8 cellular contexts compared by ENCODE assay signal in the genomic region with DNA sequence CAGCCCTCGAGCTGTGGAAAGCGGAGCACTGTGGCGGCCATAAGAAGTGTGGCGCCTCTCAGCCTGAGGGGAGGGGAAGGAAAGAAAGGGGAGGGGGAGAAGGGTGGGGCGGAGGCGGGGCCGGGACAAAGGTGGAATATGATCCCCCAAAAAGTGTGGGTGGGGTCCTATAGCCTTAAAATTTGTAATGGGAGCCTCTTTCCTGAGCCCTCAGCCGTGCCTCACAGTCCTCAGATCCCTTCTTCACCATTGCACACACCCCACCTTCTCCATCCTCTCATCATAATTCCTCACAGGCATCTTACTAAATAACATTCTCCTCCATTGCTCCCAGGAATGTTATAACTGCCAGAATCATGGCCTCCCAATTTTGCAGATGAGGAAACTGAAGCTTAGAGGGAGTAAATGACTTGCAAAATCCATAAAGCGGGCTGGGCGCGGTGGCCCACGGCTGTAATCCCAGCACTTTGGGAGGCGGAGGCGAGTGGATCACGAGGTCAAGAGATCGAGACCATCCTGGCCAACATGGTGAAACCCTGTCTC. TPM values are rescaled to one million over a fixed set of nuclear protein-coding genes. Genes with fewer than 3 reads are reported as not detected.
DNase-seq lines count a peak whose midpoint lies in the region; ATAC-seq and TF ChIP-seq lines count a peak whose summit lies in the region.

No MANE protein-coding gene starts in this region.

- peak; percentile 4 for ATAC-seq in HG03025 (IDR thresholded peaks at IDR 0.05; ENCODE audit: low FRiP score, unreplicated experiment)
- peak; percentile 20 for ATAC-seq in left lobe of liver
- ATAC-seq in HG02870 (IDR thresholded peaks at IDR 0.05; ENCODE audit: unreplicated experiment): no peak

- peaks cover 21 to 39% (median 32%) of the 10 kb centered on the region in 4 donors for H3K4me1 Mint-ChIP-seq in CD4-positive, alpha-beta memory T cell

- peak overlapping the region; percentile 73 for H3K9ac ChIP-seq in adipocyte (ENCODE audit: low read length)

- CTCF ChIA-PET in CD4-positive, alpha-beta memory T cell (lab: Charles Lee; ENCODE audit: partially characterized antibody): interaction anchor here (0.7 to 3.5 kb wide), 5 partner anchors 9 to 26 kb away, joined by 3 to 25 read pairs (median 5); a partner anchor contains a TSS

- peaks cover 0 to 6% of the 10 kb centered on the region in 2 donors for H3K36me3 Mint-ChIP-seq in CD4-positive, alpha-beta memory T cell

- peaks cover 35% of the 10 kb centered on the region for H3K4me1 ChIP-seq in CD4-positive, alpha-beta memory T cell (ENCODE audit: insufficient read depth, low read length)
- H3K4me1 ChIP-seq in adipocyte (ENCODE audit: control insufficient read depth, insufficient read depth, low read length) (peaks cover 22% of the 10 kb centered on the region), tibial artery (peaks cover 0 to 25% (median 17%) of the 10 kb centered on the region in 4 donors)

- peak overlapping the region; percentile 84 to 96 (median 89) for H3K4me3 Mint-ChIP-seq in CD4-positive, alpha-beta memory T cell

- no peaks in the 10 kb centered on the region for H3K9me3 ChIP-seq in CD4-positive, alpha-beta memory T cell (ENCODE audit: control insufficient read depth in 1 of 2, low read length in 2 of 2)
- H3K9me3 ChIP-seq in adipocyte (ENCODE audit: control insufficient read depth, low read length): no peaks in the 10 kb centered on the region
- H3K9me3 ChIP-seq in tibial artery: no peaks in the 10 kb centered on the region

- no peaks in the 10 kb centered on the region for H3K9me3 Mint-ChIP-seq in CD4-positive, alpha-beta memory T cell

- peak overlapping the region; percentile 81 for H3K27ac ChIP-seq in CD4-positive, alpha-beta memory T cell (ENCODE audit: low read depth, low read length)
- peak overlapping the region; percentile 75 to 97 for H3K27ac ChIP-seq in tibial artery

- no peaks in the 10 kb centered on the region for H3K27me3 ChIP-seq in CD4-positive, alpha-beta memory T cell (ENCODE audit: insufficient read depth, low read length)
- H3K27me3 ChIP-seq in adipocyte (replicated peaks; ENCODE audit: control insufficient read depth, insufficient read depth, low read length) (peaks cover 1% of the 10 kb centered on the region), tibial artery (peaks cover 0 to 3% of the 10 kb centered on the region in 2 donors)

- H3K27me3 Mint-ChIP-seq in CD4-positive, alpha-beta memory T cell: peaks cover 0 to 2% of the 10 kb centered on the region in 2 donors

- POLR2A ChIA-PET in CD4-positive, alpha-beta memory T cell (lab: Charles Lee; ENCODE audit: partially characterized antibody): interaction anchor here (1.1 to 6.8 kb wide), 18 partner anchors 9 to 1721 kb away, joined by 3 to 278 read pairs (median 5); a partner anchor contains a TSS

- no peaks in the 10 kb centered on the region for H3K36me3 ChIP-seq in CD4-positive, alpha-beta memory T cell (ENCODE audit: insufficient read depth, low read length)
- no peaks in the 10 kb centered on the region for H3K36me3 ChIP-seq in adipocyte (ENCODE audit: control insufficient read depth, insufficient read depth, low read length, severe bottlenecking)
- no peaks in the 10 kb centered on the region for H3K36me3 ChIP-seq in tibial artery

- no peak for DNase-seq in CD4-positive, alpha-beta memory T cell
- DNase-seq in adipocyte (ENCODE audit: low read depth): no peak
- no peak for DNase-seq in left lobe of liver (ENCODE audit: low spot score)
- DNase-seq in tibial artery: no peak
- no peak for DNase-seq in T-helper 9 cell
- DNase-seq in 8988T: no peak

- intact Hi-C loops in CD4-positive, alpha-beta memory T cell (cut with micrococcal nuclease): loop anchor here (1.0 to 2.0 kb wide), 8 partner anchors 18 to 637 kb away; a partner anchor contains a TSS
- intact Hi-C loops in tibial artery (cut with DNase I; ENCODE audit: low total_unique reads): no loop called here

- TF ChIP-seq CTCF in tibial artery (IDR thresholded peaks at IDR 0.05): no peak

- H3K27ac Mint-ChIP-seq in CD4-positive, alpha-beta memory T cell: peak overlapping the region; percentile 87 to 97 (median 95)

- peak overlapping the region; percentile 45 to 77 for H3K4me3 ChIP-seq in CD4-positive, alpha-beta memory T cell (ENCODE audit: low read length in 2 of 2)
- H3K4me3 ChIP-seq in adipocyte (ENCODE audit: low read length) (peak overlapping the region; percentile 78), tibial artery (peak overlapping the region; percentile 88 to 90)

RNA-seq across cellular contexts. Expression of a gene that starts 0.6 kb away (rescaled TPM):
- 100 to 1,000 TPM; 102 to 118 TPM for total RNA-seq in CD4-positive, alpha-beta memory T cell
- polyA plus RNA-seq in CD4-positive, alpha-beta memory T cell: 100 to 1,000 TPM; 122 to 129 TPM
- 57.2 TPM for total RNA-seq in left lobe of liver

RNA-seq across cellular contexts. Expression of a gene that starts 26.2 kb away (rescaled TPM):
- 10 to 100 TPM; 24.9 to 28.4 TPM for total RNA-seq in CD4-positive, alpha-beta memory T cell
- 10 to 100 TPM; 73.7 to 85.1 TPM for polyA plus RNA-seq in CD4-positive, alpha-beta memory T cell
- 14.9 TPM for total RNA-seq in left lobe of liver
